ENCODE assay signal across 18 cellular contexts in the genomic region with DNA sequence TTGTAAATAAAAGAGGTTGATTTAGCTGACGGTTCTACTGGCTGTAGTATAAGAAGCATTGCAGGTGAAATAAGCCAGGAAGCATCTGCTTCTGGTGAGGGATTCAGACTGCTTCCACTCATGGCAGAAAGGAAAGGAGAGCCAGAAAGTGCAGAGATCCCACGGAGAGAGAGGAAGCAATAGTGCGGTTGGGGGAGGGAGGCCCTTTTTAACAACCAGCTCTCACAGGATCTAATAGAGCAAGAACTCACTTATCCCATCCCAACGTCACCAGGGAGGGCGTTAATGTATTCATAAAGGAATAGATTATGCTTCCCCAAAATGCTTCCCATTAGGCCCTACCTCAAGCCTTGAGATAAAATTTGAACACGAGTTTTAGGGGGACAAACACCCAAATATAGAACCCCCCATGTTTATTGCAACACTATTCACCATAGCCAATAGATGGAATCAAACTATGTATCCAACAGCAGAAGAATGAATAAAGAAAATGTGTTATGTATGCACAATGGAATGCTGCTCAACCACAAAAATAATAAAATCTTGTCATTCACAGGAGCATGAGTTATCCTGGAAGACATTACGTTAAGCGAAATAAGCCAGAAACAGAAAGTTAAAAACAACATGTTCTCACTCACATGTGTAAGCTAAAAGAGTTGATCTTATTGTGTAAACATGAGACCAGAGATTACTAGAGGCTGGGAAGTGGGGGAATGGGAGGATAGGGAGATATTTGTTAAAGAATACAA.
DNase-seq lines count a peak whose midpoint lies in the region; ATAC-seq and TF ChIP-seq lines count a peak whose summit lies in the region.
"Had no signal": no experiment of that assay in that cellular context is flagged by ENCODE, and none has a peak within 500 bp of the region (broad histone marks: within the 10 kb centered on the region; RNA-seq: fewer than 3 reads in every experiment).

No MANE protein-coding gene starts in this region.

- H3K27ac ChIP-seq in RWPE2 (ENCODE audit: poor library complexity, severe bottlenecking), result no peak overlapping the region
- H3K27ac ChIP-seq: lower lobe of right lung had no signal

- peak; percentile 82 for DNase-seq in ELR (ENCODE audit: low read depth)
- no peak for DNase-seq in RWPE2 (ENCODE audit: low spot score)
- peak; percentile 27 for DNase-seq in endothelial cell (ENCODE audit: low spot score)
- peak; percentile 2 for DNase-seq in kidney tubule cell (ENCODE audit: low spot score)
- no peak for DNase-seq in T-cell
- no peak for DNase-seq in HuH-7 (ENCODE audit: low spot score)
- no peak for DNase-seq in COR-L47 (lab: John Stamatoyannopoulos, UW)
- DNase-seq: activated CD4-positive, alpha-beta T cell treated with anti-CD3 and anti-CD28 coated beads for 4 hours; activated naive CD4-positive, alpha-beta T cell treated with anti-CD3 and anti-CD28 coated beads, Interleukin-2, amount 10 ng/mL, durations not matched to agents 7 days and 5 days; lower lobe of right lung; MG63; NCI-H1930; NCI-H524 treated with DMSO at 0.1 percent for 48 hours; retina; stimulated activated CD4-positive, alpha-beta T cell treated with anti-CD3 and anti-CD28 coated beads, Interleukin-4, amount 100 ng/mL, for 1 hour had no signal

- H3K4me1 Mint-ChIP-seq in endothelial cell (ENCODE audit: unreplicated experiment) (peaks cover 11% of the 10 kb centered on the region), T-cell (no peaks in the 10 kb centered on the region)
- H3K4me1 Mint-ChIP-seq: activated naive CD4-positive, alpha-beta T cell treated with anti-CD3 and anti-CD28 coated beads, Interleukin-2, amount 10 ng/mL, durations not matched to agents 7 days and 5 days; central memory CD8-positive, alpha-beta T cell; nephron had no signal

- POLR2A ChIA-PET in T-cell (lab: Charles Lee), result no interaction called here

- H3K9me3 ChIP-seq in RWPE2 (ENCODE audit: severe bottlenecking), result no peaks in the 10 kb centered on the region
- H3K9me3 ChIP-seq: lower lobe of right lung, MG63 had no signal

- TF ChIP-seq CTCF in RWPE2 (IDR thresholded peaks at IDR 0.05; ENCODE audit: poor library complexity, severe bottlenecking) (no peak), endothelial cell (IDR thresholded peaks at IDR 0.05; ENCODE audit: unreplicated experiment) (no peak)

- no peak overlapping the region for H3K4me3 Mint-ChIP-seq in endothelial cell (ENCODE audit: unreplicated experiment)
- no peak overlapping the region for H3K4me3 Mint-ChIP-seq in T-cell
- H3K4me3 Mint-ChIP-seq: activated naive CD4-positive, alpha-beta T cell treated with anti-CD3 and anti-CD28 coated beads, Interleukin-2, amount 10 ng/mL, durations not matched to agents 7 days and 5 days; central memory CD8-positive, alpha-beta T cell; nephron had no signal

- no peaks in the 10 kb centered on the region for H3K27me3 Mint-ChIP-seq in endothelial cell (ENCODE audit: unreplicated experiment)
- no peaks in the 10 kb centered on the region for H3K27me3 Mint-ChIP-seq in T-cell
- H3K27me3 Mint-ChIP-seq: activated naive CD4-positive, alpha-beta T cell treated with anti-CD3 and anti-CD28 coated beads, Interleukin-2, amount 10 ng/mL, durations not matched to agents 7 days and 5 days; central memory CD8-positive, alpha-beta T cell had no signal

- CTCF ChIA-PET in T-cell (lab: Charles Lee), result no interaction called here

- H3K4me1 ChIP-seq in RWPE2 (ENCODE audit: insufficient read depth, poor library complexity, severe bottlenecking), result peaks cover 11% of the 10 kb centered on the region
- H3K4me1 ChIP-seq: lower lobe of right lung had no signal

- H3K4me3 ChIP-seq in RWPE2 (ENCODE audit: severe bottlenecking), result no peak overlapping the region
- H3K4me3 ChIP-seq: lower lobe of right lung, MG63 had no signal

- no peaks in the 10 kb centered on the region for H3K9me3 Mint-ChIP-seq in endothelial cell (ENCODE audit: unreplicated experiment)
- peaks cover 5 to 15% (median 13%) of the 10 kb centered on the region in 3 donors for H3K9me3 Mint-ChIP-seq in T-cell

- no peaks in the 10 kb centered on the region for H3K36me3 ChIP-seq in RWPE2 (ENCODE audit: low read depth)
- H3K36me3 ChIP-seq: lower lobe of right lung, MG63 had no signal

- peak overlapping the region; percentile 95 for H3K27ac Mint-ChIP-seq in endothelial cell (ENCODE audit: unreplicated experiment)
- no peak overlapping the region for H3K27ac Mint-ChIP-seq in T-cell
- H3K27ac Mint-ChIP-seq: activated naive CD4-positive, alpha-beta T cell treated with anti-CD3 and anti-CD28 coated beads, Interleukin-2, amount 10 ng/mL, durations not matched to agents 7 days and 5 days; nephron had no signal

- no peaks in the 10 kb centered on the region for H3K27me3 ChIP-seq in RWPE2 (ENCODE audit: insufficient read depth, poor library complexity, severe bottlenecking)
- H3K27me3 ChIP-seq: MG63 had no signal

- ATAC-seq in RWPE2 (ENCODE audit: low read depth), result peak; percentile 72; the same call in 2 of the 3 replicates
- no peak for ATAC-seq in GM21717 (IDR thresholded peaks at IDR 0.05; ENCODE audit: unreplicated experiment)
- ATAC-seq in T-cell (replicated peaks in 1 of 4), result no peak
- ATAC-seq: lower lobe of right lung had no signal

- no peaks in the 10 kb centered on the region for H3K36me3 Mint-ChIP-seq in endothelial cell (ENCODE audit: low read depth, unreplicated experiment)
- no peaks in the 10 kb centered on the region for H3K36me3 Mint-ChIP-seq in T-cell
- H3K36me3 Mint-ChIP-seq: activated naive CD4-positive, alpha-beta T cell treated with anti-CD3 and anti-CD28 coated beads, Interleukin-2, amount 10 ng/mL, durations not matched to agents 7 days and 5 days had no signal

Comparison
In these comparisons a context has a peak if more than half of its experiments do, and no peak if none do; other contexts are left out.
1. DNase-seq: peak in ELR (single experiment), endothelial cell (single experiment) and kidney tubule cell (single experiment); none in RWPE2 (single experiment), T-cell (0 of 34), HuH-7 (single experiment) and COR-L47 (single experiment).